18 cellular contexts compared by ENCODE assay signal in the genomic region with DNA sequence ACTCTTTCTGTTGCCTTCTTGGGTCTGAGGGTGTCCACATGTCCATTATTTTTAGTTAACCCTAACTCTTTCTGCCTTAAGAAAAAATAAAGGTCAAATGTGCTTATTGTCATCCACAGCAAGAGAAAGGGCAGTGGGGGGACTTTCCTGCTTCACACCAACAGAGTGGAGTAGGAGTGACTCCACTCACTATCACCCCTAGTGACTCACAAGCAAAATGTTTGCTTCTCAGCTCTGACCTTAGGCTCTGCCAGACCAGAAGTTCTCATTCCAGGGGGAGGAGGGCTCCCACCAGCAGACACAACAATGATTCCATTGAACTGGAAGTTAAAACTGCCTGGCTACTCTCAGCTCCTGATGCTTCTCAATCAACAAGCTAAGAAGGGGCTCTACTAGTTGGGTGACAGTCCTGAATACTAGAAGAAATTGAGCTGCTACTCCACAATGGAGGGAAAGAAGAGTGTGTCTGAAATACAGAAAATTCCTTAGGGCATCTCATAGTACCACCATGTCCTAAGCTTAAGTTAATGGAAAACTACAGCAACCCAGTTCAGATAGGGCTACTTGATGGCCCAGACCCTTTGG.
DNase-seq lines count a peak whose midpoint lies in the region; ATAC-seq and TF ChIP-seq lines count a peak whose summit lies in the region.
"Had no signal": no experiment of that assay in that cellular context is flagged by ENCODE, and none has a peak within 500 bp of the region (broad histone marks: within the 10 kb centered on the region; RNA-seq: fewer than 3 reads in every experiment).

No MANE protein-coding gene starts in this region.

- H3K27me3 ChIP-seq in body of pancreas (no peaks in the 10 kb centered on the region), lung (ENCODE audit: control insufficient read depth, insufficient read depth) (no peaks in the 10 kb centered on the region), psoas muscle (ENCODE audit: insufficient read depth in 3 of 3, low read length in 2 of 3) (peaks cover 0 to 6% (median 4%) of the 10 kb centered on the region in 3 donors)
- H3K27me3 ChIP-seq: hepatocyte had no signal

- intact Hi-C loops in body of pancreas (cut with DNase I): no loop called here
- intact Hi-C loops in psoas muscle (cut with DNase I): no loop called here

- no peaks in the 10 kb centered on the region for H3K9me3 ChIP-seq in body of pancreas
- peaks cover 0 to 2% of the 10 kb centered on the region in 2 donors for H3K9me3 ChIP-seq in lung (ENCODE audit: control insufficient read depth in 2 of 2, insufficient read depth in 1 of 2, low read length in 1 of 2)
- H3K9me3 ChIP-seq in psoas muscle: no peaks in the 10 kb centered on the region
- H3K9me3 ChIP-seq: lower lobe of right lung, tibial artery had no signal

- ATAC-seq in body of pancreas: peak; percentile 52
- peak; percentile 23 for ATAC-seq in lung (ENCODE audit: insufficient read depth, low FRiP score)
- ATAC-seq in omental fat pad (ENCODE audit: low FRiP score): no peak
- ATAC-seq in psoas muscle: no peak
- ATAC-seq: lower lobe of right lung had no signal

- peak in 1 of 7 experiments; percentile 11 for TF ChIP-seq CTCF in body of pancreas (IDR thresholded peaks at IDR 0.05)
- no peak for TF ChIP-seq CTCF in lung (IDR thresholded peaks at IDR 0.05; ENCODE audit: control extremely low read depth, extremely low read depth)
- TF ChIP-seq CTCF in omental fat pad (IDR thresholded peaks at IDR 0.05): no peak
- TF ChIP-seq CTCF in psoas muscle (IDR thresholded peaks at IDR 0.05): no peak

- TF ChIP-seq POLR2A in body of pancreas (IDR thresholded peaks at IDR 0.05): no peak

- H3K4me1 ChIP-seq in body of pancreas (no peaks in the 10 kb centered on the region), lung (ENCODE audit: control insufficient read depth in 2 of 2, insufficient read depth in 2 of 2, low read length in 2 of 2) (peaks cover 0 to 2% of the 10 kb centered on the region in 2 donors), psoas muscle (no peaks in the 10 kb centered on the region)
- H3K4me1 ChIP-seq: lower lobe of right lung, tibial artery had no signal

- H3K4me3 ChIP-seq in body of pancreas: no peak overlapping the region
- H3K4me3 ChIP-seq in lung: no peak overlapping the region
- H3K4me3 ChIP-seq in psoas muscle: no peak overlapping the region
- H3K4me3 ChIP-seq: hepatocyte, lower lobe of right lung, tibial artery had no signal

- peak overlapping the region in 1 of 4 donors; percentile 20 for H3K27ac ChIP-seq in body of pancreas
- H3K27ac ChIP-seq in lung (ENCODE audit: low read depth in 1 of 2, low read length in 1 of 2): no peak overlapping the region
- H3K27ac ChIP-seq in psoas muscle: no peak overlapping the region
- H3K27ac ChIP-seq: hepatocyte, lower lobe of right lung, tibial artery had no signal

- no peaks in the 10 kb centered on the region for H3K36me3 ChIP-seq in body of pancreas (replicated peaks in 1 of 2; ENCODE audit: insufficient read depth in 1 of 2, low read depth in 2 of 2)
- no peaks in the 10 kb centered on the region for H3K36me3 ChIP-seq in lung (ENCODE audit: control insufficient read depth in 2 of 2, insufficient read depth in 2 of 2, low read length in 2 of 2)
- no peaks in the 10 kb centered on the region for H3K36me3 ChIP-seq in psoas muscle (ENCODE audit: insufficient read depth in 1 of 2, low read depth in 1 of 2)
- H3K36me3 ChIP-seq: lower lobe of right lung, tibial artery had no signal

- DNase-seq in Ammon's horn (ENCODE audit: low spot score): peak; percentile 35
- DNase-seq in HT1080 (ENCODE audit: low read depth): peak; percentile 32
- peak in 1 of 4 donors; percentile 31 for DNase-seq in body of pancreas
- DNase-seq in lung (ENCODE audit: low spot score): no peak
- DNase-seq in omental fat pad (ENCODE audit: low spot score): no peak
- no peak for DNase-seq in psoas muscle
- no peak for DNase-seq in NK-92 treated with Interleukin-12 subunit alpha and Interleukin-12 subunit beta, amount 100 ng/mL, for 24 hours (lab: John Stamatoyannopoulos, UW)
- no peak for DNase-seq in mesenteric fat pad (ENCODE audit: low spot score)
- DNase-seq: activated CD8-positive, alpha-beta memory T cell treated with anti-CD3 and anti-CD28 coated beads for 24 hours; activated naive CD4-positive, alpha-beta T cell; IMR-90; lower lobe of right lung; NCI-H1417; NCI-H510A treated with DMSO at 0.1 percent for 48 hours; Right ventricle myocardium superior; T1000 had no signal

Comparison
In these comparisons a context has a peak if more than half of its experiments do, and no peak if none do; other contexts are left out.
1. DNase-seq: peak in Ammon's horn (single experiment) and HT1080 (single experiment); none in lung (single experiment), omental fat pad (single experiment), psoas muscle (0 of 2), NK-92 treated with Interleukin-12 subunit alpha and Interleukin-12 subunit beta, amount 100 ng/mL, for 24 hours (single experiment) and mesenteric fat pad (single experiment).
2. ATAC-seq: peak in body of pancreas (single experiment) and lung (single experiment); none in omental fat pad (single experiment) and psoas muscle (0 of 4).